Comparison of ENCODE assay signal across 9 cellular contexts in the genomic region with DNA sequence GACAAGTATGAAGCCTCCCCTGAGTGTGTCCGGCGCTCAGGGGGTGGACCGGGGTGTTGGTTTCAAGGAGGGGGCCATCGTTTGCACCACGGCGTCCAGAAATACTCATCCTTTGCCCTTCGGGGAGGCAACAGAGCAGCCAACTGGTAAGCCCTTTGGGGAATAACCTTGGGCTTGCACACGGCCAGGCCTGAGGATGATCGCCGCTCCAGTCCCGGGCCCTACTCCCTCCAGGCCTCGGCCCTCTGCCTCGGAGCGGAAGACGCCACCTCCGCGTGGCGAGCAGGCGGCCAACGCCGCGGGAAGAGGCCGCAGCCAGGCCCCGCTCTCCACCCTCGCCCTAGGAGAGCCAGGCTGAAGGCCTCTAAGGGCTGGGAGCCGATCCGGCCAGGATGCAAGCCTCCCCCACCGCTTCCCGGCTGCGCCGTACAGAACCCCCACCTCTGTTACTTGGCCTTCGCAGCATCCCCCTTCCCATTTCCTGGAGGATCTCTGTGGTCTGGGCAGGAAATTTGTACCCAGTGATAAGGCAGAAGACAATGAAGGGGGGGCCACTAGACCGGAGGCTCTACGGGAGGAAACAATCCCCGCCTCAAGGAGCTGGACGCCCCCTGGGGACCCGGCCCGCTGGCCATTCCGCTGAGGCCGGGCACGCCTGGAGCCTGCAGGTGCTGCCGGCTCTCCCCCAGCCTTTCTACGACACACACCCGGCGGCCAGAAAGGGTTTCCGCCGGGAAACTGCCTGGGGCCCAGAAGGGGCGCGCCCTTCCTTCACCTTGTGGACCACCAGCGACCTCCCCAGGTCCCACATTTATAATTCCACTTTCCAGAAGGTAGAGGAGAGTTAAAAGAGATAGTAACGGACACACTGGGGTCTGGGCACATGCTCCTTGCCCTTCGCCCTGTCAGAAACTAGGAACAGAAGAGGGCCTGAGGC. TPM values are rescaled to one million over a fixed set of nuclear protein-coding genes. Genes with fewer than 3 reads are reported as not detected.
DNase-seq lines count a peak whose midpoint lies in the region; ATAC-seq, FAIRE-seq and TF ChIP-seq lines count a peak whose summit lies in the region.
"Had no signal": no experiment of that assay in that cellular context is flagged by ENCODE, and none has a peak within 500 bp of the region (broad histone marks: within the 10 kb centered on the region; RNA-seq: fewer than 3 reads in every experiment).

No MANE protein-coding gene starts in this region.

- dilution Hi-C loops in keratinocyte (cut with MboI; ENCODE audit: extremely low pct_ligation_motif_present, low sequenced_read_pairs), result no loop called here

- peaks cover 46% of the 10 kb centered on the region for H3K79me2 ChIP-seq in GM12878 (ENCODE audit: control insufficient read depth, insufficient read depth, low read length)
- H3K79me2 ChIP-seq in keratinocyte (ENCODE audit: control insufficient read depth, insufficient read depth, low read length), result no peaks in the 10 kb centered on the region

- WGBS in GM12878 (ENCODE audit: insufficient coverage, insufficient replicate concordance, low lambda C conversion rate, missing lambda C conversion rate), result 33% methylated on average over 45 of the region's 52 CpGs
- 23% methylated on average over 20 of the region's 52 CpGs for WGBS in suprapubic skin

- TF ChIP-seq POLR2A in GM12878 (IDR thresholded peaks at IDR 0.05; ENCODE audit: low read depth, low read length) (no peak), suprapubic skin (IDR thresholded peaks at IDR 0.05) (no peak)

- POLR2A ChIA-PET in GM12878 (lab: Charles Lee), result interaction anchor here (1.4 to 1.5 kb wide), 2 partner anchors 19 to 38 kb away, joined by 3 to 4 read pairs; no protein-coding TSS in a partner anchor
- POLR2A ChIA-PET in RWPE1 (lab: Yijun Ruan, JAX; ENCODE audit: low non-redundant PET), result no interaction called here

- RAD21 ChIA-PET in GM12878 (lab: Charles Lee; ENCODE audit: unreplicated experiment), result interaction anchor here (0.9 to 5.8 kb wide), 6 partner anchors 13 to 89 kb away, joined by 3 to 67 read pairs (median 12); partner anchors contain the start of genes SIAE and SPA17

- in situ Hi-C loops in GM12878 (cut with MboI), result loop anchor here (5.0 kb wide), 1 partner anchor 87 kb away; the partner anchor contains the start of genes SIAE and SPA17

- ATAC-seq in GM12878 (peak; percentile 22), GM21360 (IDR thresholded peaks at IDR 0.05; ENCODE audit: unreplicated experiment) (no peak)
- ATAC-seq: HCT116 had no signal

- peak overlapping the region; percentile 98 for H3K4me2 ChIP-seq in GM12878 (ENCODE audit: control insufficient read depth, insufficient read depth)
- H3K4me2 ChIP-seq in keratinocyte (ENCODE audit: control insufficient read depth, extremely low read depth, insufficient read depth, low read depth, low read length), result peak overlapping the region; percentile 59

- peaks cover 83% of the 10 kb centered on the region for H3K27me3 ChIP-seq in H7 (ENCODE audit: control insufficient read depth, insufficient read depth, low read length)
- H3K27me3 ChIP-seq in GM12878 (replicated peaks in 1 of 2; ENCODE audit: control insufficient read depth in 2 of 2, insufficient read depth in 2 of 2, low read length in 1 of 2), result no peaks in the 10 kb centered on the region
- H3K27me3 ChIP-seq in keratinocyte (ENCODE audit: control insufficient read depth, extremely low read depth, insufficient read depth, low read length), result peaks cover 73% of the 10 kb centered on the region
- peaks cover 73% of the 10 kb centered on the region for H3K27me3 ChIP-seq in suprapubic skin

- TF ChIP-seq RAD21 in GM12878 (IDR thresholded peaks at IDR 0.05; ENCODE audit: insufficient read depth, low read depth, low read length), result no peak

- H3K36me3 ChIP-seq in H7 (replicated peaks; ENCODE audit: control insufficient read depth, insufficient read depth, low read length) (no peaks in the 10 kb centered on the region), GM12878 (ENCODE audit: control insufficient read depth in 2 of 2, insufficient read depth in 2 of 2, low read length in 1 of 2) (no peaks in the 10 kb centered on the region; a peak in 2 of 4 replicates), keratinocyte (ENCODE audit: control insufficient read depth in 2 of 2, extremely low read depth in 1 of 2, insufficient read depth in 2 of 2, low read length in 2 of 2) (no peaks in the 10 kb centered on the region), suprapubic skin (no peaks in the 10 kb centered on the region)

- CTCF ChIA-PET in GM12878 (lab: Yijun Ruan, JAX), result interaction anchor here (0.9 to 16.3 kb wide), 16 partner anchors 12 to 194 kb away, joined by 3 to 272 read pairs (median 6); partner anchors contain the start of genes CCDC15, MSANTD2, NRGN and SIAE
- CTCF ChIA-PET in RWPE1 (lab: Yijun Ruan, JAX), result interaction anchor here (0.6 to 1.0 kb wide), 2 partner anchors 78 to 96 kb away, joined by 3 read pairs; no protein-coding TSS in a partner anchor

- H3K9ac ChIP-seq in GM12878 (ENCODE audit: control insufficient read depth, insufficient read depth, low read length) (peak overlapping the region; percentile 87), keratinocyte (ENCODE audit: control insufficient read depth, extremely low read depth, insufficient read depth, low read length) (no peak overlapping the region)

- H3K4me1 ChIP-seq in GM12878 (ENCODE audit: control insufficient read depth, insufficient read depth, low read length) (peaks cover 18% of the 10 kb centered on the region), keratinocyte (ENCODE audit: control insufficient read depth, extremely low read depth, insufficient read depth, low read length) (peaks cover 13% of the 10 kb centered on the region), suprapubic skin (peaks cover 41% of the 10 kb centered on the region)

- no peak for TF ChIP-seq EP300 in GM12878 (IDR thresholded peaks at IDR 0.05; ENCODE audit: borderline replicate concordance in 1 of 2, control insufficient read depth in 1 of 2, low read depth in 2 of 2, low read length in 2 of 2)
- TF ChIP-seq EP300 in suprapubic skin (IDR thresholded peaks at IDR 0.05), result no peak

- SMC1A ChIA-PET in GM12878 (lab: Charles Lee; ENCODE audit: uncharacterized antibody, unreplicated experiment), result interaction anchor here (0.9 to 8.8 kb wide), 5 partner anchors 13 to 88 kb away, joined by 5 to 93 read pairs (median 12); partner anchors contain the start of genes MSANTD2, SIAE and SPA17

- H3K9me3 ChIP-seq in GM12878 (replicated peaks; ENCODE audit: control insufficient read depth, insufficient read depth, low read length) (no peaks in the 10 kb centered on the region), keratinocyte (ENCODE audit: control insufficient read depth, low read depth, low read length) (no peaks in the 10 kb centered on the region), suprapubic skin (no peaks in the 10 kb centered on the region)

- no peak for FAIRE-seq in GM12878 (lab: Jason Lieb, UNC)
- no peak for FAIRE-seq in keratinocyte (lab: Jason Lieb, UNC)

- H4K20me1 ChIP-seq in GM12878 (ENCODE audit: control insufficient read depth, insufficient read depth) (no peaks in the 10 kb centered on the region), keratinocyte (ENCODE audit: control insufficient read depth, extremely low read depth, insufficient read depth, low read length) (no peaks in the 10 kb centered on the region)

- peak overlapping the region; percentile 82 for H3K27ac ChIP-seq in GM12878 (ENCODE audit: control insufficient read depth, insufficient read depth)
- no peak overlapping the region for H3K27ac ChIP-seq in keratinocyte (ENCODE audit: control insufficient read depth, insufficient read depth, low read length)
- H3K27ac ChIP-seq in suprapubic skin, result peak overlapping the region; percentile 70
- no peak overlapping the region for H3K27ac ChIP-seq in RWPE1

- intact Hi-C loops in GM12878 (cut with micrococcal nuclease; ENCODE audit: unreplicated experiment), result no loop called here

- H2AFZ ChIP-seq in GM12878 (ENCODE audit: control insufficient read depth, low read depth, low read length), result peak overlapping the region; percentile 64
- H2AFZ ChIP-seq in keratinocyte (ENCODE audit: control insufficient read depth, low read length), result no peak overlapping the region

- DNase-seq in H7, result peak; percentile 81
- DNase-seq in GM12878 (ENCODE audit: low read depth, low spot score), result no peak
- no peak for DNase-seq in keratinocyte (ENCODE audit: low read depth, low spot score)
- DNase-seq in suprapubic skin (ENCODE audit: low spot score in 2 of 2), result peak in 1 of 2 donors; percentile 79
- no peak for DNase-seq in EL
- no peak for DNase-seq in RWPE1 (ENCODE audit: low spot score)

- H3K4me3 ChIP-seq in H7 (ENCODE audit: insufficient read depth, low read depth, low read length), result peak overlapping the region; percentile 16; the same call in 1 of the 2 replicates
- H3K4me3 ChIP-seq in GM12878, result peak overlapping the region; percentile 83
- peak overlapping the region in 1 of 3 experiments; percentile 41 for H3K4me3 ChIP-seq in keratinocyte (ENCODE audit: control insufficient read depth in 2 of 3, extremely low read depth in 1 of 3, insufficient read depth in 2 of 3, low read depth in 1 of 3, low read length in 3 of 3)
- H3K4me3 ChIP-seq in suprapubic skin, result peak overlapping the region; percentile 51

- BruUV-seq in GM12878 (replicated peaks; lab: Mats Ljungman, UMichigan), result TSS peak; percentile 66

- TF ChIP-seq CTCF in GM12878 (IDR thresholded peaks at IDR 0.05 in 2 of 3, conservative IDR thresholded peaks at IDR 0.05 in 1 of 3; ENCODE audit: control insufficient read depth in 2 of 3, extremely low read depth in 1 of 3, insufficient read depth in 1 of 3, low read depth in 3 of 3, low read length in 3 of 3) (no peak), keratinocyte (optimal IDR thresholded peaks at IDR 0.05 in 1 of 3, IDR thresholded peaks at IDR 0.05 in 1 of 3, conservative IDR thresholded peaks at IDR 0.05 in 1 of 3; ENCODE audit: extremely low read depth in 1 of 3, insufficient read depth in 2 of 3, low read length in 3 of 3) (no peak), suprapubic skin (IDR thresholded peaks at IDR 0.05) (no peak), RWPE1 (conservative IDR thresholded peaks at IDR 0.05; ENCODE audit: low read depth) (no peak)

- no peaks in the 10 kb centered on the region for H3K9me1 ChIP-seq in keratinocyte (ENCODE audit: control insufficient read depth, extremely low read depth, insufficient read depth, low read length)

RNA-seq across cellular contexts. Expression of gene ESAM, which starts 2.6 kb away (rescaled TPM):
- total RNA-seq in H7 (2014; rRNA removed; shearing (Covaris generic)), result 0.38 and 0.85 TPM in 2 replicates
- total RNA-seq in GM12878 (2013; cell fraction: nucleolus; rRNA removed), result 17.0 and 18.6 TPM in 2 replicates
- total RNA-seq in GM12878 (2014; rRNA removed) (16.3 and 20.6 TPM in 2 replicates), GM12878 (2014; rRNA removed; fragmentation: Illumina TruSeq; extraction: Trizol) (9.2 and 9.4 TPM in 2 replicates), GM12878 (2021) (26.1 and 26.9 TPM in 2 replicates), suprapubic skin (10 to 100 TPM; 11.0 to 26.5 (median 15.6) TPM)
- polyA plus RNA-seq in GM12878 (2011; ENCODE audit: low read depth), result 7.7 TPM
- polyA plus RNA-seq in GM12878 (2011; rRNA removed) (5.7 and 15.3 TPM in 2 replicates), GM12878 (2014; fragmentation: Illumina TruSeq; extraction: Trizol) (14.4 and 18.4 TPM in 2 replicates), GM12878 (2014; fragmentation: Nextera tagmentation; extraction: Ambion mirVana) (1 to 10 TPM; 2.7 to 6.9 TPM), GM12878 (2014; rRNA removed) (22.3 and 24.6 TPM in 2 replicates), GM12878 (2016; fragmentation: Nextera tagmentation; extraction: Ambion mirVana) (10 to 100 TPM; 34.2 to 43.6 TPM), keratinocyte (0.04 TPM in 2 of 3 replicates, not detected in the other)
- polyA plus RNA-seq in GM12878 (2011; cell fraction: cytosol; rRNA removed), result 12.8 and 13.5 TPM in 2 replicates
- 32.4 and 38.8 TPM in 2 replicates for polyA plus RNA-seq in GM12878 (2011; cell fraction: nucleus; rRNA removed)
- polyA plus RNA-seq in GM12878 (2012), result 17.7 and 20.4 TPM in 2 replicates
- 6.6 and 9.7 TPM in 2 replicates for polyA minus RNA-seq in GM12878 (2011; rRNA and poly(A)+ RNA removed)
- 2.5 and 2.9 TPM in 2 replicates for polyA minus RNA-seq in GM12878 (2011; cell fraction: cytosol; rRNA and poly(A)+ RNA removed)
- polyA minus RNA-seq in GM12878 (2011; cell fraction: nucleus; rRNA and poly(A)+ RNA removed), result 7.5 and 9.0 TPM in 2 replicates
- polyA plus RNA-seq in keratinocyte (2011; ENCODE audit: low read depth), result not detected
- not detected in 2 replicates for polyA plus RNA-seq in keratinocyte (2011; cell fraction: cytosol; rRNA removed)
- polyA plus RNA-seq in keratinocyte (2011; cell fraction: nucleus; rRNA removed), result 0.25 and 0.41 TPM in 2 replicates
- not detected in 2 replicates for polyA plus RNA-seq in keratinocyte (2012; ENCODE audit: low replicate concordance)
- polyA minus RNA-seq in keratinocyte, result not detected in 3 replicates
- polyA minus RNA-seq in keratinocyte (2011; cell fraction: cytosol; rRNA and poly(A)+ RNA removed), result not detected
- polyA minus RNA-seq in keratinocyte (2011; cell fraction: nucleus; rRNA and poly(A)+ RNA removed), result 0.31 TPM in 1 of 2 replicates, not detected in the other
- total RNA-seq: RPMI7951 had no signal

RNA-seq across cellular contexts. Expression of gene VSIG2, which starts 7.5 kb away (rescaled TPM):
- 0.48 and 0.90 TPM in 2 replicates for total RNA-seq in H7 (2014; rRNA removed; shearing (Covaris generic))
- 0.46 TPM in 1 of 2 replicates, not detected in the other for total RNA-seq in GM12878 (2013; cell fraction: nucleolus; rRNA removed)
- not detected in 2 replicates for total RNA-seq in GM12878 (2014; rRNA removed)
- total RNA-seq in GM12878 (2014; rRNA removed; fragmentation: Illumina TruSeq; extraction: Trizol), result 0.13 TPM in 1 of 2 replicates, not detected in the other
- 0.31 and 0.40 TPM in 2 replicates for total RNA-seq in GM12878 (2021)
- polyA plus RNA-seq in GM12878 (2011; ENCODE audit: low read depth), result not detected
- 0.12 and 0.15 TPM in 2 replicates for polyA plus RNA-seq in GM12878 (2011; rRNA removed)
- polyA plus RNA-seq in GM12878 (2011; cell fraction: cytosol; rRNA removed), result 0.07 TPM in 1 of 2 replicates, not detected in the other
- polyA plus RNA-seq in GM12878 (2011; cell fraction: nucleus; rRNA removed), result 0.41 and 1.0 TPM in 2 replicates
- 0.14 TPM in 1 of 2 replicates, not detected in the other for polyA plus RNA-seq in GM12878 (2012)
- not detected in 2 replicates for polyA plus RNA-seq in GM12878 (2014; fragmentation: Illumina TruSeq; extraction: Trizol)
- polyA plus RNA-seq in GM12878 (2014; fragmentation: Nextera tagmentation; extraction: Ambion mirVana), result not detected
- 0.15 and 0.27 TPM in 2 replicates for polyA plus RNA-seq in GM12878 (2014; rRNA removed)
- under 1 TPM in 1 of 2 experiments, not detected in 1; 0.19 TPM for polyA plus RNA-seq in GM12878 (2016; fragmentation: Nextera tagmentation; extraction: Ambion mirVana)
- polyA minus RNA-seq in GM12878 (2011; rRNA and poly(A)+ RNA removed), result not detected in 2 replicates
- polyA minus RNA-seq in GM12878 (2011; cell fraction: cytosol; rRNA and poly(A)+ RNA removed), result not detected in 2 replicates
- not detected in 2 replicates for polyA minus RNA-seq in GM12878 (2011; cell fraction: nucleus; rRNA and poly(A)+ RNA removed)
- polyA plus RNA-seq in keratinocyte, result 0.08 TPM in 1 of 3 replicates, not detected in the others
- not detected for polyA plus RNA-seq in keratinocyte (2011; ENCODE audit: low read depth)
- not detected in 2 replicates for polyA plus RNA-seq in keratinocyte (2011; cell fraction: cytosol; rRNA removed)
- polyA plus RNA-seq in keratinocyte (2011; cell fraction: nucleus; rRNA removed), result not detected in 2 replicates
- polyA plus RNA-seq in keratinocyte (2012; ENCODE audit: low replicate concordance), result not detected in 2 replicates
- polyA minus RNA-seq in keratinocyte, result not detected in 3 replicates
- polyA minus RNA-seq in keratinocyte (2011; cell fraction: cytosol; rRNA and poly(A)+ RNA removed), result not detected
- not detected in 2 replicates for polyA minus RNA-seq in keratinocyte (2011; cell fraction: nucleus; rRNA and poly(A)+ RNA removed)
- total RNA-seq in suprapubic skin, result 1 to 10 TPM in 3 of 4 donors, under 1 TPM in 1; 0.60 to 3.3 (median 1.7) TPM
- total RNA-seq: RPMI7951 had no signal

RNA-seq across cellular contexts. Expression of gene NRGN, which starts 19.8 kb away (rescaled TPM):
- 0.80 and 0.85 TPM in 2 replicates for total RNA-seq in H7 (2014; rRNA removed; shearing (Covaris generic))
- not detected in 2 replicates for total RNA-seq in GM12878 (2013; cell fraction: nucleolus; rRNA removed)
- total RNA-seq in GM12878 (2014; rRNA removed) (0.49 and 1.1 TPM in 2 replicates), GM12878 (2014; rRNA removed; fragmentation: Illumina TruSeq; extraction: Trizol) (0.36 TPM in 1 of 2 replicates, not detected in the other), GM12878 (2021) (2.7 and 3.2 TPM in 2 replicates), suprapubic skin (1 to 10 TPM in 1 of 4 donors, under 1 TPM in 1, not detected in 2; 0.65 to 1.3 TPM)
- polyA plus RNA-seq in GM12878 (2011; ENCODE audit: low read depth), result 0.84 TPM
- polyA plus RNA-seq in GM12878 (2011; rRNA removed) (0.97 and 2.1 TPM in 2 replicates), GM12878 (2014; fragmentation: Illumina TruSeq; extraction: Trizol) (1.2 TPM in 1 of 2 replicates, not detected in the other), GM12878 (2014; fragmentation: Nextera tagmentation; extraction: Ambion mirVana) (not detected), GM12878 (2014; rRNA removed) (2.8 and 3.5 TPM in 2 replicates), GM12878 (2016; fragmentation: Nextera tagmentation; extraction: Ambion mirVana) (1 to 10 TPM in 1 of 2 experiments, under 1 TPM in 1; 0.92 to 1.1 TPM), keratinocyte (0.37 to 3.3 TPM (median 0.97 TPM) in 3 replicates)
- 4.2 and 5.7 TPM in 2 replicates for polyA plus RNA-seq in GM12878 (2011; cell fraction: cytosol; rRNA removed)
- polyA plus RNA-seq in GM12878 (2011; cell fraction: nucleus; rRNA removed), result 9.3 and 10.5 TPM in 2 replicates
- polyA plus RNA-seq in GM12878 (2012), result 2.3 and 2.8 TPM in 2 replicates
- 0.88 and 0.95 TPM in 2 replicates for polyA minus RNA-seq in GM12878 (2011; rRNA and poly(A)+ RNA removed)
- 2.0 and 2.1 TPM in 2 replicates for polyA minus RNA-seq in GM12878 (2011; cell fraction: cytosol; rRNA and poly(A)+ RNA removed)
- polyA minus RNA-seq in GM12878 (2011; cell fraction: nucleus; rRNA and poly(A)+ RNA removed), result 1.9 and 2.4 TPM in 2 replicates
- not detected for polyA plus RNA-seq in keratinocyte (2011; ENCODE audit: low read depth)
- polyA plus RNA-seq in keratinocyte (2011; cell fraction: cytosol; rRNA removed), result 0.50 and 0.88 TPM in 2 replicates
- polyA plus RNA-seq in keratinocyte (2011; cell fraction: nucleus; rRNA removed), result 0.22 and 1.0 TPM in 2 replicates
- polyA plus RNA-seq in keratinocyte (2012; ENCODE audit: low replicate concordance), result 4.0 TPM in 1 of 2 replicates, not detected in the other
- polyA minus RNA-seq in keratinocyte, result 0.33 to 2.0 TPM (median 0.99 TPM) in 3 replicates
- not detected for polyA minus RNA-seq in keratinocyte (2011; cell fraction: cytosol; rRNA and poly(A)+ RNA removed)
- polyA minus RNA-seq in keratinocyte (2011; cell fraction: nucleus; rRNA and poly(A)+ RNA removed), result not detected in 2 replicates

RNA-seq across cellular contexts. Expression of gene MSANTD2, which starts 40.7 kb away (rescaled TPM):
- 10.3 and 18.3 TPM in 2 replicates for total RNA-seq in H7 (2014; rRNA removed; shearing (Covaris generic))
- 9.9 and 13.0 TPM in 2 replicates for total RNA-seq in GM12878 (2013; cell fraction: nucleolus; rRNA removed)
- total RNA-seq in GM12878 (2014; rRNA removed) (12.0 and 13.7 TPM in 2 replicates), GM12878 (2014; rRNA removed; fragmentation: Illumina TruSeq; extraction: Trizol) (10.6 and 11.2 TPM in 2 replicates), GM12878 (2021) (8.7 and 9.0 TPM in 2 replicates), suprapubic skin (10 to 100 TPM in 2 of 4 donors, 1 to 10 TPM in 2; 5.5 to 42.5 (median 11.7) TPM)
- polyA plus RNA-seq in GM12878 (2011; ENCODE audit: low read depth), result 3.1 TPM
- polyA plus RNA-seq in GM12878 (2011; rRNA removed) (7.2 and 10.4 TPM in 2 replicates), GM12878 (2014; fragmentation: Illumina TruSeq; extraction: Trizol) (11.6 and 17.5 TPM in 2 replicates), GM12878 (2014; fragmentation: Nextera tagmentation; extraction: Ambion mirVana) (1 to 10 TPM; 3.0 to 4.1 TPM), GM12878 (2014; rRNA removed) (12.4 and 13.8 TPM in 2 replicates), GM12878 (2016; fragmentation: Nextera tagmentation; extraction: Ambion mirVana) (1 to 10 TPM; 6.4 to 7.0 TPM), keratinocyte (2.9 to 6.6 TPM (median 3.6 TPM) in 3 replicates)
- 3.4 and 3.9 TPM in 2 replicates for polyA plus RNA-seq in GM12878 (2011; cell fraction: cytosol; rRNA removed)
- polyA plus RNA-seq in GM12878 (2011; cell fraction: nucleus; rRNA removed), result 12.3 and 14.2 TPM in 2 replicates
- polyA plus RNA-seq in GM12878 (2012), result 3.2 and 5.0 TPM in 2 replicates
- 1.8 and 1.9 TPM in 2 replicates for polyA minus RNA-seq in GM12878 (2011; rRNA and poly(A)+ RNA removed)
- polyA minus RNA-seq in GM12878 (2011; cell fraction: cytosol; rRNA and poly(A)+ RNA removed), result 3.6 and 4.0 TPM in 2 replicates
- 5.3 and 9.5 TPM in 2 replicates for polyA minus RNA-seq in GM12878 (2011; cell fraction: nucleus; rRNA and poly(A)+ RNA removed)
- 6.0 TPM for polyA plus RNA-seq in keratinocyte (2011; ENCODE audit: low read depth)
- polyA plus RNA-seq in keratinocyte (2011; cell fraction: cytosol; rRNA removed), result 1.2 and 2.4 TPM in 2 replicates
- polyA plus RNA-seq in keratinocyte (2011; cell fraction: nucleus; rRNA removed), result 11.9 and 13.1 TPM in 2 replicates
- polyA plus RNA-seq in keratinocyte (2012; ENCODE audit: low replicate concordance), result 2.3 and 4.7 TPM in 2 replicates
- polyA minus RNA-seq in keratinocyte, result 0.46 to 3.1 TPM (median 0.76 TPM) in 3 replicates
- not detected for polyA minus RNA-seq in keratinocyte (2011; cell fraction: cytosol; rRNA and poly(A)+ RNA removed)
- 1.7 and 6.9 TPM in 2 replicates for polyA minus RNA-seq in keratinocyte (2011; cell fraction: nucleus; rRNA and poly(A)+ RNA removed)

Comparison
In these comparisons a context has a peak if more than half of its experiments do, and no peak if none do; other contexts are left out.
1. H3K27ac ChIP-seq: peak in GM12878 (single experiment) and suprapubic skin (single experiment); none in keratinocyte (single experiment) and RWPE1 (single experiment).